ENCODE assay signal across 9 cellular contexts in the genomic region with DNA sequence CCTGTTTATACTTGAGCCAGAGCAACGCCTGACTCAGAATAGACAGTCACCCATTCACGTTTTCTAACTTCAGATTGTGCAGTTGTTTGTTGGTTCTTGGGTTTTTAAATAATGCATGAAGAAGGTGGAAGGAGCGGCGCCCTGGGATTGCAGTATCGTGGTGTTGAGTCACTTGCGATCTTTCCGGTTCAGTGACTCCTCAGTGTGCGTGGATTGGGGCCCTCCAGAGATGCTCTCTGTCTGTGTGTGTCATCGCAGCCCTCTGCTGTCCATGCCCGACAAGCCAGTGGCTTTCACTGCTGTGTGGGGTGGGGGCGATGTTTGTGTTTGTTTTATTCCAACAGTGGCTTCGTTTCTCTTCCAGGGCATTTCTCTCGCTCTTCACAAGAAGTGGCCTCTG.
DNase-seq lines count a peak whose midpoint lies in the region; ATAC-seq and TF ChIP-seq lines count a peak whose summit lies in the region.
"Had no signal": no experiment of that assay in that cellular context is flagged by ENCODE, and none has a peak within 500 bp of the region (broad histone marks: within the 10 kb centered on the region; RNA-seq: fewer than 3 reads in every experiment).

No MANE protein-coding gene starts in this region.

- POLR2A ChIA-PET in activated CD4-positive, alpha-beta memory T cell treated with anti-CD3 and anti-CD28 coated beads for 36 hours (lab: Charles Lee) = no interaction called here

- CTCF ChIA-PET in activated CD4-positive, alpha-beta memory T cell treated with anti-CD3 and anti-CD28 coated beads for 36 hours (lab: Charles Lee) = no interaction called here

- DNase-seq in NCI-H510A treated with DMSO at 0.1 percent for 48 hours (lab: John Stamatoyannopoulos, UW) = peak; percentile 27
- no peak for DNase-seq in NCI-H510A (lab: John Stamatoyannopoulos, UW)
- peak; percentile 67 for DNase-seq in activated CD4-positive, alpha-beta memory T cell treated with anti-CD3 and anti-CD28 coated beads for 36 hours
- DNase-seq in foreskin keratinocyte = peak; percentile 2 to 46
- peak; percentile 64 for DNase-seq in stimulated activated naive CD8-positive, alpha-beta T cell treated with anti-CD3 and anti-CD28 coated beads, Interleukin-15, Interleukin-2, amounts not matched to agents 100 U/mL and 50 U/mL, for 24 hours
- no peak for DNase-seq in erythroblast (lab: John Stamatoyannopoulos, UW)
- DNase-seq in AML-193 (lab: John Stamatoyannopoulos, UW) = no peak
- DNase-seq in HuH-7 (ENCODE audit: low spot score) = no peak

- peaks cover 46% of the 10 kb centered on the region for H3K4me1 Mint-ChIP-seq in activated CD4-positive, alpha-beta memory T cell treated with anti-CD3 and anti-CD28 coated beads for 36 hours (ENCODE audit: low read depth)

- TF ChIP-seq POLR2A in erythroblast (IDR thresholded peaks at IDR 0.05; ENCODE audit: low read length) = no peak

- intact Hi-C loops in activated CD4-positive, alpha-beta memory T cell treated with anti-CD3 and anti-CD28 coated beads for 36 hours (cut with micrococcal nuclease) = loop anchor here (10.0 kb wide), 1 partner anchor 176 kb away; no protein-coding TSS in a partner anchor

- peak; percentile 42 for ATAC-seq in foreskin keratinocyte
- peak; percentile 87 for ATAC-seq in stimulated activated naive CD8-positive, alpha-beta T cell treated with anti-CD3 and anti-CD28 coated beads, Interleukin-15, Interleukin-2, amounts not matched to agents 100 U/mL and 50 U/mL, for 24 hours

- H3K4me3 Mint-ChIP-seq in activated CD4-positive, alpha-beta memory T cell treated with anti-CD3 and anti-CD28 coated beads for 36 hours = peak overlapping the region; percentile 36
- H3K4me3 Mint-ChIP-seq: IgD-negative memory B cell had no signal

- peaks cover 4% of the 10 kb centered on the region for H3K4me1 ChIP-seq in foreskin keratinocyte

- no peaks in the 10 kb centered on the region for H3K9me3 Mint-ChIP-seq in activated CD4-positive, alpha-beta memory T cell treated with anti-CD3 and anti-CD28 coated beads for 36 hours
- H3K9me3 Mint-ChIP-seq: IgD-negative memory B cell had no signal

- no peaks in the 10 kb centered on the region for H3K36me3 Mint-ChIP-seq in activated CD4-positive, alpha-beta memory T cell treated with anti-CD3 and anti-CD28 coated beads for 36 hours

- TF ChIP-seq CTCF in foreskin keratinocyte (conservative IDR thresholded peaks at IDR 0.05) = peak; percentile 27

- no peak overlapping the region for H3K27ac ChIP-seq in foreskin keratinocyte

- H3K27me3 ChIP-seq in foreskin keratinocyte = no peaks in the 10 kb centered on the region

- no peaks in the 10 kb centered on the region for H3K27me3 Mint-ChIP-seq in activated CD4-positive, alpha-beta memory T cell treated with anti-CD3 and anti-CD28 coated beads for 36 hours
- H3K27me3 Mint-ChIP-seq: IgD-negative memory B cell had no signal

- H3K27ac Mint-ChIP-seq in activated CD4-positive, alpha-beta memory T cell treated with anti-CD3 and anti-CD28 coated beads for 36 hours = peak overlapping the region; percentile 60

Comparison
In these comparisons a context has a peak if more than half of its experiments do, and no peak if none do; other contexts are left out.
1. DNase-seq: peak in NCI-H510A treated with DMSO at 0.1 percent for 48 hours (single experiment), activated CD4-positive, alpha-beta memory T cell treated with anti-CD3 and anti-CD28 coated beads for 36 hours (single experiment), foreskin keratinocyte (2 of 2) and stimulated activated naive CD8-positive, alpha-beta T cell treated with anti-CD3 and anti-CD28 coated beads, Interleukin-15, Interleukin-2, amounts not matched to agents 100 U/mL and 50 U/mL, for 24 hours (single experiment); none in NCI-H510A (single experiment), erythroblast (0 of 2), AML-193 (0 of 2) and HuH-7 (single experiment).